ENCODE assay signal across 32 cellular contexts in genomic region chr1:195765099-195765498, GRCh38.
"Had no signal": no experiment of that assay in that cellular context is flagged by ENCODE, and none has a peak within 500 bp of the region (broad histone marks: within the 10 kb centered on the region; RNA-seq: fewer than 3 reads in every experiment).

No MANE protein-coding gene starts in this region.

- H3K36me3 ChIP-seq: ascending aorta, cardiac muscle cell had no signal

- H3K27me3 ChIP-seq: ascending aorta, cardiac muscle cell had no signal

- H3K4me1 ChIP-seq: ascending aorta had no signal

- DNase-seq: activated B cell treated with CpG ODN at 0.5 μM for 24 hours; activated CD4-positive, alpha-beta memory T cell treated with anti-CD3 and anti-CD28 coated beads for 36 hours; activated CD4-positive, alpha-beta T cell treated with anti-CD3 and anti-CD28 coated beads for 4 hours; activated CD4-positive, alpha-beta T cell treated with anti-CD3 and anti-CD28 coated beads, Interleukin-2, amount 10 ng/mL, durations not matched to agents 24 days and 14 days; activated CD4-positive, alpha-beta T cell treated with anti-CD3 and anti-CD28 coated beads, Interleukin-2, amount 50 U/mL, for 1 hour; activated CD4-positive, alpha-beta T cell treated with anti-CD3 and anti-CD28 coated beads, Interleukin-2, amount 50 U/mL, for 4 hours; activated CD4-positive, CD25-positive, alpha-beta regulatory T cell treated with anti-CD3 and anti-CD28 coated beads, Interleukin-2, amount 50 U/mL, for 72 hours; activated CD8-positive, alpha-beta memory T cell treated with anti-CD3 and anti-CD28 coated beads, Interleukin-2, amount 50 U/mL, for 4 hours; activated CD8-positive, alpha-beta T cell treated with anti-CD3 and anti-CD28 coated beads for 36 hours; activated effector memory CD4-positive, alpha-beta T cell treated with anti-CD3 and anti-CD28 coated beads, Interleukin-2, amount 50 U/mL, for 16 hours; activated gamma-delta T cell treated with Interleukin-2 at 50 U/mL for 16 hours; activated naive CD4-positive, alpha-beta T cell; activated naive CD4-positive, alpha-beta T cell treated with anti-CD3 and anti-CD28 coated beads for 36 hours; activated naive CD4-positive, alpha-beta T cell treated with anti-CD3 and anti-CD28 coated beads, Interleukin-2, amount 50 U/mL, for 16 hours; activated naive CD8-positive, alpha-beta T cell treated with anti-CD3 and anti-CD28 coated beads, Interleukin-2, amount 10 ng/mL, durations not matched to agents 7 days and 5 days; activated naive CD8-positive, alpha-beta T cell treated with anti-CD3 and anti-CD28 coated beads, Interleukin-2, amount 50 U/mL, for 24 hours; activated T-cell treated with anti-CD3 and anti-CD28 coated beads for 4 hours; activated T-cell treated with anti-CD3 and anti-CD28 coated beads, Interleukin-2, amount 50 U/mL, for 1 hour; activated T-cell treated with anti-CD3 and anti-CD28 coated beads, Interleukin-2, amount 50 U/mL, for 4 hours; activated T-cell treated with anti-CD3 and anti-CD28 coated beads, Interleukin-2, amount 50 U/mL, for 72 hours; amygdala; anterior cingulate cortex; caudate nucleus; cerebellar nuclear complex; T-helper 2 cell; T-helper 9 cell had no signal

- H3K27ac ChIP-seq: ascending aorta, cardiac muscle cell, VCaP had no signal

- ATAC-seq: activated CD8-positive, alpha-beta T cell treated with anti-CD3 and anti-CD28 coated beads for 36 hours; activated naive CD4-positive, alpha-beta T cell treated with anti-CD3 and anti-CD28 coated beads, Interleukin-2, amount 50 U/mL, for 72 hours; activated naive CD8-positive, alpha-beta T cell treated with anti-CD3 and anti-CD28 coated beads, Interleukin-2, amount 50 U/mL, for 24 hours; activated T-cell treated with anti-CD3 and anti-CD28 coated beads, Interleukin-2, amount 50 U/mL, for 4 hours; activated T-cell treated with anti-CD3 and anti-CD28 coated beads, Interleukin-2, amount 50 U/mL, for 72 hours; activated T-helper 17 cell treated with anti-CD3 and anti-CD28 coated beads, Interleukin-2, amount 50 U/mL, for 72 hours had no signal

- H3K9me3 ChIP-seq: ascending aorta had no signal

- FAIRE-seq: bronchial epithelial cell had no signal

- H3K4me3 ChIP-seq: ascending aorta, cardiac muscle cell had no signal
